In genomic region chr2:12262681-12263436, GRCh38 we compare ENCODE assay signal across 10 cellular contexts.
DNase-seq lines count a peak whose midpoint lies in the region; ATAC-seq and TF ChIP-seq lines count a peak whose summit lies in the region.
"Had no signal": no experiment of that assay in that cellular context is flagged by ENCODE, and none has a peak within 500 bp of the region (broad histone marks: within the 10 kb centered on the region; RNA-seq: fewer than 3 reads in every experiment).

No MANE protein-coding gene starts in this region.

- H2AFZ ChIP-seq in hepatocyte, result no peak overlapping the region

- H3K9me3 ChIP-seq in HUES48 (ENCODE audit: control insufficient read depth, insufficient read depth, low read length) (no peaks in the 10 kb centered on the region), hepatocyte (ENCODE audit: low read depth) (no peaks in the 10 kb centered on the region)
- H3K9me3 ChIP-seq in naive thymus-derived CD4-positive, alpha-beta T cell (ENCODE audit: control insufficient read depth in 2 of 3, low read length in 3 of 3), result no peaks in the 10 kb centered on the region

- H3K9me2 ChIP-seq in hepatocyte (replicated peaks; ENCODE audit: insufficient read depth), result no peaks in the 10 kb centered on the region

- peak overlapping the region in 7 of 9 donors; percentile 7 to 83 (median 36) for H3K27ac Mint-ChIP-seq in naive thymus-derived CD4-positive, alpha-beta T cell
- H3K27ac Mint-ChIP-seq: activated T-helper 17 cell treated with anti-CD3 and anti-CD28 coated beads, Interleukin-2, amount 50 U/mL, for 72 hours had no signal

- H3K27ac ChIP-seq in HUES48 (ENCODE audit: low read depth, low read length), result peak overlapping the region; percentile 80
- no peak overlapping the region for H3K27ac ChIP-seq in naive thymus-derived CD4-positive, alpha-beta T cell (ENCODE audit: low read depth, low read length)
- H3K27ac ChIP-seq in hepatocyte, result no peak overlapping the region

- WGBS in hepatocyte (ENCODE audit: low lambda C conversion rate, missing lambda C conversion rate), result 92% methylated on average over 2 of the region's 2 CpGs

- H3K9me3 Mint-ChIP-seq in naive thymus-derived CD4-positive, alpha-beta T cell, result peaks cover 0 to 6% (median 2%) of the 10 kb centered on the region in 11 donors
- H3K9me3 Mint-ChIP-seq: activated T-helper 17 cell treated with anti-CD3 and anti-CD28 coated beads, Interleukin-2, amount 50 U/mL, for 72 hours had no signal

- POLR2A ChIA-PET in naive thymus-derived CD4-positive, alpha-beta T cell (lab: Charles Lee), result interaction anchor here (1.3 kb wide), 1 partner anchor 9 kb away, joined by 3 read pairs; no protein-coding TSS in a partner anchor

- H3K27me3 ChIP-seq in HUES48 (ENCODE audit: control insufficient read depth, insufficient read depth, low read length), result no peaks in the 10 kb centered on the region
- H3K27me3 ChIP-seq in naive thymus-derived CD4-positive, alpha-beta T cell (ENCODE audit: control insufficient read depth in 2 of 2, insufficient read depth in 2 of 2, low read length in 2 of 2), result no peaks in the 10 kb centered on the region
- no peaks in the 10 kb centered on the region for H3K27me3 ChIP-seq in hepatocyte

- peak overlapping the region in 2 of 10 donors; percentile 12 to 36 for H3K4me3 Mint-ChIP-seq in naive thymus-derived CD4-positive, alpha-beta T cell
- H3K4me3 Mint-ChIP-seq: activated T-helper 17 cell treated with anti-CD3 and anti-CD28 coated beads, Interleukin-2, amount 50 U/mL, for 72 hours had no signal

- in situ Hi-C loops in astrocyte of the spinal cord (cut with HindIII; ENCODE audit: low sequenced_read_pairs), result no loop called here

- H3K36me3 Mint-ChIP-seq in naive thymus-derived CD4-positive, alpha-beta T cell, result peaks cover 0 to 3% (median 0%) of the 10 kb centered on the region in 5 donors

- CTCF ChIA-PET in naive thymus-derived CD4-positive, alpha-beta T cell (lab: Charles Lee), result no interaction called here

- H3K27me3 Mint-ChIP-seq in naive thymus-derived CD4-positive, alpha-beta T cell, result peaks cover 0 to 10% (median 0%) of the 10 kb centered on the region in 5 donors
- H3K27me3 Mint-ChIP-seq: activated T-helper 17 cell treated with anti-CD3 and anti-CD28 coated beads, Interleukin-2, amount 50 U/mL, for 72 hours had no signal

- TF ChIP-seq CTCF in astrocyte of the spinal cord (IDR thresholded peaks at IDR 0.05; ENCODE audit: low read depth, low read length) (no peak), hepatocyte (IDR thresholded peaks at IDR 0.05; ENCODE audit: poor library complexity) (no peak)

- no peaks in the 10 kb centered on the region for H3K36me3 ChIP-seq in HUES48 (ENCODE audit: control insufficient read depth, insufficient read depth, low read length)
- no peaks in the 10 kb centered on the region for H3K36me3 ChIP-seq in naive thymus-derived CD4-positive, alpha-beta T cell (ENCODE audit: control insufficient read depth in 2 of 3, insufficient read depth in 3 of 3, low read length in 3 of 3)
- H3K36me3 ChIP-seq in hepatocyte (replicated peaks; ENCODE audit: insufficient read depth, low read depth), result no peaks in the 10 kb centered on the region

- DNase-seq in astrocyte of the spinal cord (ENCODE audit: low read depth, low spot score) (peak; percentile 52), hepatocyte (ENCODE audit: low spot score) (no peak), NCI-H2227 (lab: John Stamatoyannopoulos, UW; ENCODE audit: unreplicated experiment) (no peak), NCI-H146 treated with DMSO at 0.1 percent for 48 hours (lab: John Stamatoyannopoulos, UW; ENCODE audit: unreplicated experiment) (no peak)
- DNase-seq in naive thymus-derived CD4-positive, alpha-beta T cell, result peak in 3 of 9 donors; percentile 8 to 43 (median 25)
- no peak for DNase-seq in stimulated activated CD4-positive, alpha-beta T cell treated with anti-CD3 and anti-CD28 coated beads, Interleukin-4, amount 100 ng/mL, for 4 hours
- DNase-seq: retina had no signal

- H3K4me3 ChIP-seq in HUES48 (ENCODE audit: low read depth, low read length), result no peak overlapping the region
- H3K4me3 ChIP-seq in astrocyte of the spinal cord (ENCODE audit: low read depth, low read length), result no peak overlapping the region
- H3K4me3 ChIP-seq in naive thymus-derived CD4-positive, alpha-beta T cell (ENCODE audit: low read length), result no peak overlapping the region
- no peak overlapping the region for H3K4me3 ChIP-seq in hepatocyte

- no peaks in the 10 kb centered on the region for H4K20me1 ChIP-seq in hepatocyte (ENCODE audit: insufficient read depth, poor library complexity, severe bottlenecking)

- H3K4me1 ChIP-seq in HUES48 (ENCODE audit: control insufficient read depth, insufficient read depth, low read length) (peaks cover 28% of the 10 kb centered on the region), hepatocyte (ENCODE audit: insufficient read depth) (no peaks in the 10 kb centered on the region)
- H3K4me1 ChIP-seq in naive thymus-derived CD4-positive, alpha-beta T cell (ENCODE audit: control insufficient read depth in 2 of 2, insufficient read depth in 2 of 2, low read length in 2 of 2), result peaks cover 0 to 30% of the 10 kb centered on the region in 2 donors

- no peak overlapping the region for H3K9ac ChIP-seq in HUES48 (ENCODE audit: low read depth, low read length)

- H3K4me2 ChIP-seq in hepatocyte, result no peak overlapping the region

- intact Hi-C loops in naive thymus-derived CD4-positive, alpha-beta T cell (cut with micrococcal nuclease), result loop anchor here in 1 of 2 donors (5.0 kb wide), 1 partner anchor 136 kb away; no protein-coding TSS in a partner anchor

- peak; percentile 81 for ATAC-seq in GM19395 (IDR thresholded peaks at IDR 0.05; ENCODE audit: unreplicated experiment)
- peak; percentile 50 for ATAC-seq in naive thymus-derived CD4-positive, alpha-beta T cell
- ATAC-seq: activated T-helper 17 cell treated with anti-CD3 and anti-CD28 coated beads, Interleukin-2, amount 50 U/mL, for 72 hours had no signal

- H3K79me2 ChIP-seq in hepatocyte, result no peaks in the 10 kb centered on the region

- H3K4me1 Mint-ChIP-seq in naive thymus-derived CD4-positive, alpha-beta T cell, result peaks cover 9 to 55% (median 47%) of the 10 kb centered on the region in 7 donors
